In the genomic region with DNA sequence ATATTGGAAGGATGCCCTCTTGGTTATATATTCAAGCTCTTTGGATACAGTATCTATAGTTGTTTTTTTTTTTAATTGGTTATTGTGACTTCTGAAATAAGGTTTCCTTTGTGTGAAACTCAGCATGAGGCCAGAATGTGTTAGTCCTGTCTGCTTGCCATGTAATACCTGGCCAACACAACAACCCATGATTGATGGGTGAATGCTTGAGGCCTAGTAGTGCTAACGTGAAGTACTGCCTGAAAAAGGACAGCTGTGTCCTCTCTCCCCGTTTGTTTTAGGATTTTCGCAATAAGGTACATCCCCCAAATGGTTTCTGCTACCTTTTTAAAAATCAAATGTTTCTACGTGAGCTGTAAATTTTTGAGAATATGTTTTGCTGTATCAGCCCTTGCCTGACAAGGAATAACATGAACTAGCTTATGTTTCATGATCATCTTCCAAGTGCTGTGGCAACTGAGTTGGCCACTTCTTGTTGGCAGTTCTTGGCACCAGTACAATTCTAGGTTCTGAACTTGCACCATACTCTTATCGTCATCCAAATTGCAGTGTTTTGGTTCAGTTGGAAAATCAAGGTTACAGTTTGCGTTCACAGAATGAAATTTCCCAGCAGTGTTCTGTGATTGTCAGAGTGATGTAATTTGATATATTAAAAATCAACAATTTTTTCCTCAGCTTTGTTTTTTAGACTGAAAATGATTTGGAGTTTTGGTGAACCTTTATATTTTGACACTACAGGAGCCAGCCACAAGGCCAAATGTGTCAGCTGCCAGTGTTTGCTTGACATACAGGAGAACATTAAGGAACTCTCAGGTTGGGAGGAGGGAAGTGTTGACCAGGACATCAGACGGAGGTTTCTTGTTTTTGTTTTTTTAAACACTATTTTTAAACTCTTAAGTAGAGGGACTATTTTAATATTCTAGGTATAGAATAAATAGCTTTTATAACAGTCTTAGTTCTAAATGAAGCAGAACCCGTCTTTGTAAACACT, we compare ENCODE assay signal across 8 cellular contexts. TPM values are rescaled to one million over a fixed set of nuclear protein-coding genes. Genes with fewer than 3 reads are reported as not detected.
DNase-seq lines count a peak whose midpoint lies in the region; ATAC-seq and TF ChIP-seq lines count a peak whose summit lies in the region.

No MANE protein-coding gene starts in this region.

- H3K4me1 ChIP-seq in BE2C: peaks cover 13% of the 10 kb centered on the region

- H3K27ac ChIP-seq in substantia nigra (ENCODE audit: low read depth, low read length, poor library complexity, severe bottlenecking): peak overlapping the region; percentile 64

- TF ChIP-seq CTCF in BE2C (IDR thresholded peaks at IDR 0.05; ENCODE audit: low read depth, low read length): no peak

- no peak for ATAC-seq in activated naive CD8-positive, alpha-beta T cell treated with anti-CD3 and anti-CD28 coated beads, Interleukin-2, amount 50 U/mL, for 24 hours
- no peak for ATAC-seq in HG02885 (IDR thresholded peaks at IDR 0.05; ENCODE audit: poor library complexity, unreplicated experiment)

- peak overlapping the region; percentile 70 for H3K27ac Mint-ChIP-seq in activated CD4-positive, alpha-beta T cell treated with anti-CD3 and anti-CD28 coated beads, Interleukin-2, amount 10 ng/mL, durations not matched to agents 24 days and 14 days
- H3K27ac Mint-ChIP-seq in activated naive CD8-positive, alpha-beta T cell treated with anti-CD3 and anti-CD28 coated beads, Interleukin-2, amount 50 U/mL, for 24 hours: peak overlapping the region; percentile 41

- H3K4me1 Mint-ChIP-seq in activated CD4-positive, alpha-beta T cell treated with anti-CD3 and anti-CD28 coated beads, Interleukin-2, amount 10 ng/mL, durations not matched to agents 24 days and 14 days: peaks cover 18% of the 10 kb centered on the region
- peaks cover 42% of the 10 kb centered on the region for H3K4me1 Mint-ChIP-seq in activated naive CD8-positive, alpha-beta T cell treated with anti-CD3 and anti-CD28 coated beads, Interleukin-2, amount 50 U/mL, for 24 hours

- no peaks in the 10 kb centered on the region for H3K9me3 Mint-ChIP-seq in activated CD4-positive, alpha-beta T cell treated with anti-CD3 and anti-CD28 coated beads, Interleukin-2, amount 10 ng/mL, durations not matched to agents 24 days and 14 days
- H3K9me3 Mint-ChIP-seq in activated naive CD8-positive, alpha-beta T cell treated with anti-CD3 and anti-CD28 coated beads, Interleukin-2, amount 50 U/mL, for 24 hours: no peaks in the 10 kb centered on the region

- DNase-seq in activated CD4-positive, alpha-beta T cell treated with anti-CD3 and anti-CD28 coated beads, Interleukin-2, amount 10 ng/mL, durations not matched to agents 24 days and 14 days: no peak
- DNase-seq in activated CD4-positive, alpha-beta T cell treated with anti-CD3 and anti-CD28 coated beads, Interleukin-2, amount 50 U/mL, for 4 hours: no peak
- no peak for DNase-seq in activated naive CD8-positive, alpha-beta T cell treated with anti-CD3 and anti-CD28 coated beads, Interleukin-2, amount 50 U/mL, for 24 hours
- DNase-seq in left kidney (ENCODE audit: low read depth, low spot score): peak; percentile 59
- no peak for DNase-seq in substantia nigra (lab: John Stamatoyannopoulos, UW)
- DNase-seq in AG08395 (ENCODE audit: low spot score): no peak
- DNase-seq in BE2C: no peak

- intact Hi-C loops in activated CD4-positive, alpha-beta T cell treated with anti-CD3 and anti-CD28 coated beads, Interleukin-2, amount 10 ng/mL, durations not matched to agents 24 days and 14 days (cut with micrococcal nuclease): no loop called here

- H3K27me3 ChIP-seq in BE2C: no peaks in the 10 kb centered on the region

- peaks cover 39% of the 10 kb centered on the region for H3K36me3 Mint-ChIP-seq in activated CD4-positive, alpha-beta T cell treated with anti-CD3 and anti-CD28 coated beads, Interleukin-2, amount 10 ng/mL, durations not matched to agents 24 days and 14 days (ENCODE audit: low read depth)
- peaks cover 43% of the 10 kb centered on the region for H3K36me3 Mint-ChIP-seq in activated naive CD8-positive, alpha-beta T cell treated with anti-CD3 and anti-CD28 coated beads, Interleukin-2, amount 50 U/mL, for 24 hours (ENCODE audit: low read depth)

- no peaks in the 10 kb centered on the region for H3K27me3 Mint-ChIP-seq in activated CD4-positive, alpha-beta T cell treated with anti-CD3 and anti-CD28 coated beads, Interleukin-2, amount 10 ng/mL, durations not matched to agents 24 days and 14 days
- no peaks in the 10 kb centered on the region for H3K27me3 Mint-ChIP-seq in activated naive CD8-positive, alpha-beta T cell treated with anti-CD3 and anti-CD28 coated beads, Interleukin-2, amount 50 U/mL, for 24 hours

- H3K4me3 Mint-ChIP-seq in activated CD4-positive, alpha-beta T cell treated with anti-CD3 and anti-CD28 coated beads, Interleukin-2, amount 10 ng/mL, durations not matched to agents 24 days and 14 days: no peak overlapping the region
- no peak overlapping the region for H3K4me3 Mint-ChIP-seq in activated naive CD8-positive, alpha-beta T cell treated with anti-CD3 and anti-CD28 coated beads, Interleukin-2, amount 50 U/mL, for 24 hours

- H3K4me3 ChIP-seq in BE2C (ENCODE audit: low read depth, low read length): no peak overlapping the region

- no peaks in the 10 kb centered on the region for H3K9me3 ChIP-seq in BE2C

- H3K36me3 ChIP-seq in BE2C: peaks cover 37% of the 10 kb centered on the region

RNA-seq across cellular contexts. Expression of a gene that starts 13.5 kb away (rescaled TPM):
- total RNA-seq in activated CD4-positive, alpha-beta T cell treated with anti-CD3 and anti-CD28 coated beads, Interleukin-2, amount 10 ng/mL, durations not matched to agents 24 days and 14 days: 33.6 and 34.1 TPM in 2 replicates
- polyA plus RNA-seq in BE2C (2012; ENCODE audit: insufficient read depth, insufficient read length, low read depth): 22.0 TPM

RNA-seq across cellular contexts. Expression of a gene that starts 13.7 kb away (rescaled TPM):
- 73.2 and 74.3 TPM in 2 replicates for total RNA-seq in activated CD4-positive, alpha-beta T cell treated with anti-CD3 and anti-CD28 coated beads, Interleukin-2, amount 10 ng/mL, durations not matched to agents 24 days and 14 days
- 95.9 TPM for polyA plus RNA-seq in BE2C (2012; ENCODE audit: insufficient read depth, insufficient read length, low read depth)

RNA-seq across cellular contexts. Expression of a gene that starts 44.2 kb away (rescaled TPM):
- total RNA-seq in activated CD4-positive, alpha-beta T cell treated with anti-CD3 and anti-CD28 coated beads, Interleukin-2, amount 10 ng/mL, durations not matched to agents 24 days and 14 days: 260 and 271 TPM in 2 replicates
- polyA plus RNA-seq in BE2C (2012; ENCODE audit: insufficient read depth, insufficient read length, low read depth): 468 TPM
